2 cellular contexts compared by ENCODE assay signal in the genomic region with DNA sequence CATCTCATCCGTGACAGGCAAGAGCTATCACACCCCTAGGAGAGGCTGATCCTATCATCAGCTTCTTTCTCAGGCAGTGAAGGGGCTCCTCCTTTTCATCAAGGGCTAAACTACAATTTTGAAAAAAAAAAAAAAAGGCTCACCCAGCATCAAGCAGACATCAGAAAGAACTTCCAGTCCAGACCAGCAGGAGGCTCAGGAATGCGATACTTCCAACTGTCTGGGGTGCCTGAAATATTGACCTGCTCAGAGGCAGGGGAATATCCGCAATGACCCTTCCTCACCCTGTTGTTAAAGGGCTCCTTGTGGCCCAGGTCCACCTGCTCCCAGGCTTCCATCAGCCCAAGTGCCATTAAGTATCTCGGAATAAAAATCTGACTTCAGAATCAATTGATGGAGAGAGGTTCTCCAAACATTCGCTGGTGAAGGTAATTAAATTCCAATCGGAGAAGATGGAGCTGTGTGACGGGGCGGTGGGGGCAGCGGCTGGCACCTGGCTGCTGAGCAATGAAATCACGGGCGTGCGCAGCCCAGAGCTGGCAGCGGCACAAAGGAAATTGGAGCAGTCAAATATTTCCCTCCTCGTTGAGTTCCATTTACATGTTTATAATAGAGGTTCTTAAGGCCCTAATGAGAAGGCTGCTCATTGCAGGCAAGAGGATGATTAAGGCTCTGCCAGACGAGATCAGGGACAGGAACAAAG.
TF ChIP-seq lines count a peak whose summit lies in the region.

No MANE protein-coding gene starts in this region.

TF ChIP-seq in HepG2, 621 proteins besides CTCF, POLR2A, EP300 and RAD21:
- TF ChIP-seq ZNF672 (CRISPR knock-in tag; IDR thresholded peaks at IDR 0.05), result peak; percentile 91
- no peak for TF ChIP-seq U2AF1 (optimal IDR thresholded peaks at IDR 0.05; ENCODE audit: low read depth, low read length)

TF ChIP-seq in endothelial cell of umbilical vein, 7 proteins besides CTCF, POLR2A, EP300 and RAD21:
- no peak for TF ChIP-seq POLR2AphosphoS5 (IDR thresholded peaks at IDR 0.05; ENCODE audit: insufficient read depth, low read depth, low read length)
- no peak for TF ChIP-seq MYC (IDR thresholded peaks at IDR 0.05; ENCODE audit: low read depth, low read length)
- TF ChIP-seq, protein P1, sequence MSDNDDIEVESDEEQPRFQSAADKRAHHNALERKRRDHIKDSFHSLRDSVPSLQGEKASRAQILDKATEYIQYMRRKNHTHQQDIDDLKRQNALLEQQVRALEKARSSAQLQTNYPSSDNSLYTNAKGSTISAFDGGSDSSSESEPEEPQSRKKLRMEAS (IDR thresholded peaks at IDR 0.05; ENCODE audit: insufficient read depth, insufficient read length), result no peak
- TF ChIP-seq FOS (IDR thresholded peaks at IDR 0.05; ENCODE audit: borderline replicate concordance, insufficient read depth, low read length), result no peak
- TF ChIP-seq EZH2 (IDR thresholded peaks at IDR 0.05; ENCODE audit: borderline replicate concordance, low read depth, low read length, severe bottlenecking), result no peak
- no peak for TF ChIP-seq JUN (IDR thresholded peaks at IDR 0.05; ENCODE audit: borderline replicate concordance, insufficient read depth, insufficient read length, low read depth)
- no peak for TF ChIP-seq GATA2 (IDR thresholded peaks at IDR 0.05; ENCODE audit: insufficient read depth, insufficient read length, low read depth, low read length)
TF ChIP-seq in endothelial cell of umbilical vein: peak in this region for 0.
